ENCODE assay signal across 20 cellular contexts in the genomic region with DNA sequence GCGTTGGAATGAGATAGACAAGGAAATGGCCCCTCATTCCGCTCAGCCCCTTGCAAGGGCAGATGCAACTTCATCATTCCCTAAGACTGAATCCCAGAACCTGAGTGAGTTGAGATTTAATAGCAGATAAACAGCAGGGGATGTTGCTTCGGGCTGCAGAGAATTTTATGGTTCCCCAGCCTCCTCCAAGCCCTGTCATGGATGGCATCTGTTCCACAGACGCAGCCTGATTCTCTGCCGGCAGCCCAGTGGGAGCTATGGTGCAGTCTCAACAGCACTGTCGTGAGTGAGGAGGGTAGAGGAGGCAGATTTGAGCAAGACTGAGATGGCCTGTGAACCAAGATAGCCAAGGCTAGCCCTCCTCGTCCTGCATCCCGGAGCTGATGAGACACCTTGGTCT. TPM values are rescaled to one million over a fixed set of nuclear protein-coding genes. Genes with fewer than 3 reads are reported as not detected.
A peak's percentile ranks its signal among the peaks of the same experiment; 100 is the strongest.
DNase-seq lines count a peak whose midpoint lies in the region; ATAC-seq and TF ChIP-seq lines count a peak whose summit lies in the region.
"Had no signal": no experiment of that assay in that cellular context is flagged by ENCODE, and none has a peak within 500 bp of the region (broad histone marks: within the 10 kb centered on the region; RNA-seq: fewer than 3 reads in every experiment).

No MANE protein-coding gene starts in this region.

- no peaks in the 10 kb centered on the region for H4K20me1 ChIP-seq in mammary epithelial cell (ENCODE audit: insufficient read depth, low read length)

- no peak for ATAC-seq in GM18867 (IDR thresholded peaks at IDR 0.05; ENCODE audit: unreplicated experiment)
- ATAC-seq: GM12878 had no signal

- no peak overlapping the region for H3K4me2 ChIP-seq in mammary epithelial cell (ENCODE audit: insufficient read depth, low read depth, low read length)
- H3K4me2 ChIP-seq: A549, PC-9 had no signal

- no TSS peak for BruUV-seq in mammary epithelial cell (replicated peaks; lab: Mats Ljungman, UMichigan)

- H3K4me1 ChIP-seq in HEK293 (ENCODE audit: control insufficient read depth, insufficient read depth, low read length) (peaks cover 3% of the 10 kb centered on the region; the same call in 1 of the 2 replicates), mammary epithelial cell (ENCODE audit: insufficient read depth, low read length) (peaks cover 11% of the 10 kb centered on the region)
- H3K4me1 ChIP-seq: A549, Caco-2 had no signal

- POLR2A ChIA-PET in HEK293 (lab: Yijun Ruan, JAX) (no interaction called here), RWPE1 (lab: Yijun Ruan, JAX; ENCODE audit: low non-redundant PET) (no interaction called here)

- dilution Hi-C loops in mammary epithelial cell (cut with HindIII; ENCODE audit: low sequenced_read_pairs), result no loop called here

- TF ChIP-seq CTCF in HEK293 (tag by site-specific recombination; IDR thresholded peaks at IDR 0.05) (no peak), RWPE1 (conservative IDR thresholded peaks at IDR 0.05; ENCODE audit: low read depth) (no peak), mammary epithelial cell (conservative IDR thresholded peaks at IDR 0.05 in 1 of 2, IDR thresholded peaks at IDR 0.05 in 1 of 2; ENCODE audit: extremely low read depth in 1 of 2, insufficient read depth in 1 of 2, low read depth in 1 of 2, low read length in 2 of 2) (no peak)

- no peak overlapping the region for H2AFZ ChIP-seq in mammary epithelial cell (ENCODE audit: low read depth, low read length)
- H2AFZ ChIP-seq: PC-9 had no signal

- 67% methylated on average over 6 of the region's 8 CpGs for WGBS in mammary epithelial cell (ENCODE audit: low coverage, missing lambda C conversion rate)

- no peak overlapping the region for H3K9ac ChIP-seq in mammary epithelial cell (ENCODE audit: insufficient read depth, low read length)

- DNase-seq in Ammon's horn (ENCODE audit: low spot score) (peak; percentile 19), cerebellum (ENCODE audit: low spot score) (peak; percentile 3), posterior vena cava (ENCODE audit: low spot score) (peak; percentile 19), RWPE1 (ENCODE audit: low spot score) (no peak), mammary epithelial cell (no peak)
- DNase-seq: Caco-2; CD4-positive, CD25-positive, alpha-beta regulatory T cell; DMS53; KBM-7; MV-4-11; NCI-H1417; NCI-H2081; NCI-H510A; NCI-H774; PC-9 had no signal

- H3K79me2 ChIP-seq in mammary epithelial cell (ENCODE audit: insufficient read depth, low read length), result no peaks in the 10 kb centered on the region

- H3K4me3 ChIP-seq in HEK293 (ENCODE audit: low read depth, low read length) (no peak overlapping the region), mammary epithelial cell (replicated peaks in 1 of 3; ENCODE audit: insufficient read depth in 1 of 3, low read depth in 2 of 3, low read length in 3 of 3) (no peak overlapping the region)
- H3K4me3 ChIP-seq: A549, GM12878, PC-9 had no signal

- H3K9me3 ChIP-seq in HEK293 (ENCODE audit: control insufficient read depth, insufficient read depth, low read depth, low read length) (no peaks in the 10 kb centered on the region), mammary epithelial cell (replicated peaks; ENCODE audit: insufficient read depth, low read length) (no peaks in the 10 kb centered on the region)
- H3K9me3 ChIP-seq: A549, Caco-2 had no signal

- intact Hi-C loops in posterior vena cava (cut with DNase I) (no loop called here), mammary epithelial cell (cut with micrococcal nuclease) (no loop called here)

- H3K36me3 ChIP-seq in HEK293 (ENCODE audit: control insufficient read depth in 2 of 2, insufficient read depth in 1 of 2, low read length in 2 of 2) (no peaks in the 10 kb centered on the region), mammary epithelial cell (ENCODE audit: insufficient read depth, low read length) (no peaks in the 10 kb centered on the region)

- CTCF ChIA-PET in HEK293 (lab: Yijun Ruan, JAX), result no interaction called here
- CTCF ChIA-PET in RWPE1 (lab: Yijun Ruan, JAX), result interaction anchor here (0.6 kb wide), 1 partner anchor 10 kb away, joined by 3 read pairs; no protein-coding TSS in a partner anchor
- CTCF ChIA-PET in mammary epithelial cell (lab: Charles Lee; ENCODE audit: low non-redundant PET), result no interaction called here

- no peaks in the 10 kb centered on the region for H3K27me3 ChIP-seq in mammary epithelial cell (ENCODE audit: insufficient read depth, low read length)

- in situ Hi-C loops in mammary epithelial cell (cut with MboI; ENCODE audit: low sequenced_read_pairs in 2 of 2), result no loop called here

- no peak overlapping the region for H3K27ac ChIP-seq in HEK293 (ENCODE audit: extremely low read depth, low read depth, low read length)
- no peak overlapping the region for H3K27ac ChIP-seq in RWPE1
- no peak overlapping the region for H3K27ac ChIP-seq in mammary epithelial cell (ENCODE audit: insufficient read depth, low read depth, low read length)
- H3K27ac ChIP-seq: A549, PC-9 had no signal

TF ChIP-seq in HEK293, 187 proteins besides CTCF, POLR2A, EP300 and RAD21:
- TF ChIP-seq ZIC2 (tag by site-specific recombination; IDR thresholded peaks at IDR 0.05) (peak; percentile 26; the same call in 1 of the 2 replicates), ZNF416 (tag by site-specific recombination; IDR thresholded peaks at IDR 0.05) (no peak)

RNA-seq across cellular contexts. Expression of gene CAPN13, which starts 48.9 kb away (rescaled TPM):
- total RNA-seq in cerebellum (0.36 TPM), posterior vena cava (not detected), mammary epithelial cell (under 1 TPM in 1 of 2 donors, not detected in 1; 0.17 TPM)
- polyA plus RNA-seq in mammary epithelial cell, result not detected
- polyA minus RNA-seq in mammary epithelial cell, result not detected
- total RNA-seq: CD4-positive, CD25-positive, alpha-beta regulatory T cell; SK-MEL-5 had no signal
- polyA plus RNA-seq: CD4-positive, CD25-positive, alpha-beta regulatory T cell had no signal

Comparison
In these comparisons a context has a peak if more than half of its experiments do, and no peak if none do; other contexts are left out.
1. DNase-seq: peak in Ammon's horn (single experiment), cerebellum (single experiment) and posterior vena cava (single experiment); none in RWPE1 (single experiment) and mammary epithelial cell (single experiment).